10 cellular contexts compared by ENCODE assay signal in the genomic region with DNA sequence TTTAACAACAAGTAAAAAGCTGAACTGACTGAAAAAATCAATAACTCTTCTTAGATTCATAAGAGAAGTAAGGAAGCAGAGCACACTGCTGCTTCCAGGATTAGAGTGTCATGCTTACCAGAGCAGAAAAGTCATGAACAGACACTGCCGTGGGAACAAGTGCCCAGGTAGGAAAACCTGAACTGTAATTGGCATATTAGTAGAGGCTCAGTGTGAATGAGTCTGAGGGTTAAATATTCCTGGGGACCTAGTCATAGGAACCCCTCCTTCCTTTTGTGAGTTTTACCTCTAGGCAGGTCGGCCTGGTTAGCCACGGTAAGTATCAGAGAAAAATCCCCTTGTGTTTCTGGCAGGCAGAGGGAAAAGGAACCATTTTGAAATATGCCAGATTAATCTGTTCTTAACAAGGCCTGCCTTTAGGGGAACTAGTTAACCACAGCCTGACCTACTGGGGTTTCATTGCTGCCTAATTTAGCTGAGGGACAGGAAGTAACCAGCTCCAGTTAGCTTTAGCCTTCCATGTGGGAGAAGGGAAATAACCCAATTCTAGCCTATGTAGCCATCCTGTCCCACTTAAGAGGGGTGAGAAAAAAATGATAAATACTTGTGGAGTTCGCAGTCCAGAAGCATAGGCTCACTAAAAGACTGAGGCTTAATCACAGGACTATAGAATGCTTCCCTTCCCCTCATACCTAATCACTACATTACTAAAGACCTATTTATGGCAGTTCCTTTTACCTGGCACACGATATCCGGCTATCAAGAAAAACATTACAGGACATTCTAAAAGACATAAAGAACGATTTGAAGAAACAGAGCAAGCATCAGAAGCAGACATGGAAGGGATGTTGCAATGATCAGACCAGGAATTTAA. TPM values are rescaled to one million over a fixed set of nuclear protein-coding genes. Genes with fewer than 3 reads are reported as not detected.
DNase-seq lines count a peak whose midpoint lies in the region; ATAC-seq and TF ChIP-seq lines count a peak whose summit lies in the region.
"Had no signal": no experiment of that assay in that cellular context is flagged by ENCODE, and none has a peak within 500 bp of the region (broad histone marks: within the 10 kb centered on the region; RNA-seq: fewer than 3 reads in every experiment).

No MANE protein-coding gene starts in this region.

- H3K9me3 ChIP-seq in PC-9 (ENCODE audit: insufficient read depth, low read depth) (no peaks in the 10 kb centered on the region), heart right ventricle (peaks cover 0 to 17% (median 0%) of the 10 kb centered on the region in 11 donors)

- H3K4me2 ChIP-seq in PC-9 = no peak overlapping the region

- DNase-seq in HL-60 (ENCODE audit: low read depth in 1 of 2, low spot score in 1 of 2) (peak; percentile 71 to 86), kidney tubule cell (ENCODE audit: low spot score) (peak; percentile 83), PC-9 (no peak), chondrocyte (ENCODE audit: low spot score) (no peak), heart right ventricle (no peak)
- DNase-seq: NCI-H774 had no signal

- CTCF ChIA-PET in PC-9 (lab: Charles Lee) = no interaction called here

- no peaks in the 10 kb centered on the region; the same call in 1 of the 2 replicates for H3K9me2 ChIP-seq in PC-9 (ENCODE audit: insufficient read depth)

- H3K27me3 ChIP-seq in HL-60 (ENCODE audit: insufficient read depth, poor library complexity, severe bottlenecking) = no peaks in the 10 kb centered on the region
- peaks cover 24% of the 10 kb centered on the region for H3K27me3 ChIP-seq in PC-9 (ENCODE audit: insufficient read depth, low read depth)
- no peaks in the 10 kb centered on the region for H3K27me3 ChIP-seq in heart right ventricle

- no peaks in the 10 kb centered on the region for H3K4me1 Mint-ChIP-seq in chondrocyte (ENCODE audit: low read depth)

- intact Hi-C loops in PC-9 (cut with micrococcal nuclease; ENCODE audit: unreplicated experiment) = no loop called here
- intact Hi-C loops in heart right ventricle (cut with DNase I) = loop anchor here in 1 of 10 donors (10.0 kb wide), 1 partner anchor 135 kb away; no protein-coding TSS in a partner anchor

- no peaks in the 10 kb centered on the region for H3F3A ChIP-seq in PC-9 (ENCODE audit: insufficient read depth, low read depth)

- TF ChIP-seq CTCF in HL-60 (IDR thresholded peaks at IDR 0.05; ENCODE audit: insufficient read depth, low read length) = no peak
- no peak for TF ChIP-seq CTCF in PC-9 (conservative IDR thresholded peaks at IDR 0.05)
- no peak for TF ChIP-seq CTCF in chondrocyte (IDR thresholded peaks at IDR 0.05)
- no peak for TF ChIP-seq CTCF in heart right ventricle (IDR thresholded peaks at IDR 0.05)

- H3K27me3 Mint-ChIP-seq in chondrocyte (ENCODE audit: low read depth) = peaks cover 10% of the 10 kb centered on the region

- H4K20me1 ChIP-seq in PC-9 (ENCODE audit: insufficient read depth) = no peaks in the 10 kb centered on the region; the same call in 1 of the 2 replicates

- H3K79me2 ChIP-seq in PC-9 (ENCODE audit: low read depth) = no peaks in the 10 kb centered on the region

- H3K36me3 Mint-ChIP-seq in chondrocyte (ENCODE audit: low read depth) = no peaks in the 10 kb centered on the region

- BruUV-seq in PC-9 (replicated peaks; lab: Mats Ljungman, UMichigan) = no TSS peak

- peak overlapping the region; percentile 62 for H3K27ac ChIP-seq in HL-60 (replicated peaks)
- no peak overlapping the region for H3K27ac ChIP-seq in PC-9
- H3K27ac ChIP-seq in heart right ventricle = no peak overlapping the region

- H3K36me3 ChIP-seq in PC-9 (ENCODE audit: low read depth) = no peaks in the 10 kb centered on the region
- H3K36me3 ChIP-seq in heart right ventricle = no peaks in the 10 kb centered on the region

- no peak overlapping the region for H2AFZ ChIP-seq in PC-9

- POLR2A ChIA-PET in PC-9 (lab: Charles Lee; ENCODE audit: unreplicated experiment) = no interaction called here

- H3K4me3 ChIP-seq in HL-60 (replicated peaks; ENCODE audit: insufficient read depth, low read length) = no peak overlapping the region
- H3K4me3 ChIP-seq in PC-9 = no peak overlapping the region
- H3K4me3 ChIP-seq in heart right ventricle = no peak overlapping the region

- H3K9me3 Mint-ChIP-seq in chondrocyte (ENCODE audit: low read depth) = peaks cover 13% of the 10 kb centered on the region

- H3K4me1 ChIP-seq in PC-9 (replicated peaks; ENCODE audit: insufficient read depth) (no peaks in the 10 kb centered on the region), heart right ventricle (peaks cover 0 to 9% (median 0%) of the 10 kb centered on the region in 9 donors)

- no peak overlapping the region for H3K4me3 Mint-ChIP-seq in chondrocyte (ENCODE audit: unreplicated experiment)

- H3K27ac Mint-ChIP-seq in chondrocyte (ENCODE audit: unreplicated experiment) = no peak overlapping the region

- ATAC-seq in GM18519 (IDR thresholded peaks at IDR 0.05; ENCODE audit: low FRiP score, unreplicated experiment) (peak; percentile 71), GM21786 (IDR thresholded peaks at IDR 0.05; ENCODE audit: unreplicated experiment) (peak; percentile 91), heart right ventricle (no peak)
- ATAC-seq in activated CD4-positive, CD25-positive, alpha-beta regulatory T cell treated with anti-CD3 and anti-CD28 coated beads, Interleukin-2, amount 50 U/mL, for 24 hours = no peak

- 75 to 81% methylated on average over 7 of the region's 7 CpGs for WGBS in heart right ventricle, 2 donors

RNA-seq across cellular contexts. Expression of gene COX8C, which starts 22.6 kb away (rescaled TPM):
- not detected in 2 replicates for total RNA-seq in PC-9 (2021)
- total RNA-seq in chondrocyte = not detected in 3 replicates
- total RNA-seq in heart right ventricle = 1 to 10 TPM in 1 of 10 donors, under 1 TPM in 4, not detected in 5; 0.61 to 1.3 (median 0.72) TPM
- not detected for polyA plus RNA-seq in heart right ventricle
- total RNA-seq: temporal lobe had no signal

RNA-seq across cellular contexts. Expression of gene BTBD7, which starts 36.8 kb away (rescaled TPM):
- total RNA-seq in PC-9 (2021) (30.1 and 31.4 TPM in 2 replicates), chondrocyte (43.5 to 57.9 TPM (median 44.4 TPM) in 3 replicates), heart right ventricle (10 to 100 TPM; 12.7 to 33.6 (median 23.7) TPM)
- 1 to 10 TPM; 3.6 to 9.1 TPM for polyA plus RNA-seq in heart right ventricle

Comparison
In these comparisons a context has a peak if more than half of its experiments do, and no peak if none do; other contexts are left out.
1. ATAC-seq: peak in GM18519 (single experiment) and GM21786 (single experiment); none in activated CD4-positive, CD25-positive, alpha-beta regulatory T cell treated with anti-CD3 and anti-CD28 coated beads, Interleukin-2, amount 50 U/mL, for 24 hours (0 of 2) and heart right ventricle (0 of 8).
2. DNase-seq: peak in HL-60 (2 of 2) and kidney tubule cell (single experiment); none in PC-9 (0 of 2), chondrocyte (single experiment) and heart right ventricle (0 of 2).